Comparison of ENCODE assay signal across 9 cellular contexts in the genomic region with DNA sequence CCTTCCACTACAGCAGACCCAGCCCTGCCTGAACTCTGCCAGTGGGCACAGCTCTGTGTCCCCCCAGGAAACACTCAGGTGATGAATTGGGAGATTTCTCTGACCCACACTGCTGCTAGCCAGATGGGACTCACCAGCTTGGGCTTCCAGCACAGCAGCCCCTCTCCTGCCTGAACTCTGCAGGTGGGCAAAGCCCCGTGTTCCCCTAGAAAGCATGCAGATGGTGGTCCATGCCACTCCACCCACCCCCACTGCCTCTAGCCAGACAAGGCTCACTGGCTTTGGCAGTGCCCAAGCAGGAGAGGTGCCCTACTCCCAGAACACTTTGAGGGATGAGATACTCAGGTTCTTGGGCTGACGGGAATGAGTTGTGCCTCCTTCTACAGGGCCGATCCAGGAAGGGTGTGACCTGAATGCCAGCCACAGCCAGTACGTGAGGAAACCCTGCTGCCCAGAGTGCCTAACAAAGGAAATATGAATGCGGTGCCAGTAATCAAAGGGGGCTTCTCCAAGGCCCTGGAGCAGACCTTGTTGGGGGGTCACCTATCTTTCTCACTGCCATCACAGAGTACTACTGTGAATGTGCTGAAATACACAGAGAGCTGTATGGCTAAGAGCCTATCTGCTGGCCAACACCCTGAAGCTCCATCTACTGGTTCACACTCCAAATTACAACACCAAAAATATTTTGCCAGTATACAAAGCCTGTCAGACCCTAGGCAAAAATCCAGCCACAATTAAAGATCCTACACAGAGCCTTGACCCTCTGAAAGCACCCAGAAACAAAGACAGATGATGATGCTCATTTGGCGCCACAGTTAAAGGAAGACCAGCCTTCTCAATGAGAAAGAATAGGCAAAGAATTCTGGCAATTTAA.
DNase-seq lines count a peak whose midpoint lies in the region; ATAC-seq and TF ChIP-seq lines count a peak whose summit lies in the region.
"Had no signal": no experiment of that assay in that cellular context is flagged by ENCODE, and none has a peak within 500 bp of the region (broad histone marks: within the 10 kb centered on the region; RNA-seq: fewer than 3 reads in every experiment).

No MANE protein-coding gene starts in this region.

- no peak overlapping the region for H3K4me3 ChIP-seq in PC-3 (ENCODE audit: low read length)
- H3K4me3 ChIP-seq: skin epidermis had no signal

- no peak overlapping the region for H3K4me2 ChIP-seq in PC-3 (ENCODE audit: low read length)

- no peaks in the 10 kb centered on the region for H4K20me1 ChIP-seq in PC-3 (ENCODE audit: low read length)

- ATAC-seq in GM21529 (IDR thresholded peaks at IDR 0.05; ENCODE audit: unreplicated experiment) (peak; percentile 85), PC-3 (peak; percentile 98)

- H3K27me3 ChIP-seq in PC-3 (ENCODE audit: low read length) = peaks cover 46% of the 10 kb centered on the region

- H3K9me3 ChIP-seq in PC-3 (ENCODE audit: low read length) = no peaks in the 10 kb centered on the region

- H3K9ac ChIP-seq in PC-3 (ENCODE audit: low read length) = no peak overlapping the region

- no peak overlapping the region for H3K27ac ChIP-seq in PC-3 (ENCODE audit: low read length)
- H3K27ac ChIP-seq: skin epidermis had no signal

- H3K4me1 ChIP-seq in PC-3 (ENCODE audit: insufficient read depth, low read length) = no peaks in the 10 kb centered on the region

- no peaks in the 10 kb centered on the region for H3K36me3 ChIP-seq in PC-3 (ENCODE audit: low read depth, low read length)

- H2AFZ ChIP-seq in PC-3 (ENCODE audit: low read length) = no peak overlapping the region

- intact Hi-C loops in PC-3 (cut with micrococcal nuclease) = loop anchor here (1.0 kb wide), 3 partner anchors 110 to 300 kb away; no protein-coding TSS in a partner anchor

- peak; percentile 68 for TF ChIP-seq CTCF in PC-3 (conservative IDR thresholded peaks at IDR 0.05; ENCODE audit: low read depth, low read length)

- no TSS peak for BruUV-seq in PC-3 (replicated peaks; lab: Mats Ljungman, UMichigan)

- no peaks in the 10 kb centered on the region for H3K79me2 ChIP-seq in PC-3 (ENCODE audit: low read length)

- POLR2A ChIA-PET in PC-3 (lab: Charles Lee; ENCODE audit: unreplicated experiment) = no interaction called here

- CTCF ChIA-PET in PC-3 (lab: Charles Lee) = interaction anchor here (0.6 to 1.8 kb wide), 4 partner anchors 106 to 326 kb away, joined by 3 to 5 read pairs (median 4); a partner anchor contains a TSS

- H3K9me2 ChIP-seq in PC-3 (replicated peaks; ENCODE audit: low read length) = no peaks in the 10 kb centered on the region

- no peaks in the 10 kb centered on the region for H3F3A ChIP-seq in PC-3 (ENCODE audit: low read length, unreplicated experiment)

- DNase-seq in DMS53 (lab: John Stamatoyannopoulos, UW) (peak; percentile 51), PC-3 (peak; percentile 75), dermis microvascular lymphatic vessel endothelial cell (ENCODE audit: low read depth in 2 of 2) (peak; percentile 23 to 49), pulmonary artery endothelial cell (ENCODE audit: low read depth, low spot score) (peak; percentile 15), GM19238 (ENCODE audit: insufficient read length, low spot score) (no peak), SHP77 (lab: John Stamatoyannopoulos, UW) (no peak)
- DNase-seq in stimulated activated CD4-positive, alpha-beta T cell treated with anti-CD3 and anti-CD28 coated beads, Interleukin-4, amount 100 ng/mL, for 4 hours = no peak

Comparison
In these comparisons a context has a peak if more than half of its experiments do, and no peak if none do; other contexts are left out.
1. DNase-seq: peak in DMS53 (single experiment), PC-3 (single experiment), dermis microvascular lymphatic vessel endothelial cell (2 of 2) and pulmonary artery endothelial cell (single experiment); none in GM19238 (single experiment), stimulated activated CD4-positive, alpha-beta T cell treated with anti-CD3 and anti-CD28 coated beads, Interleukin-4, amount 100 ng/mL, for 4 hours (0 of 2) and SHP77 (0 of 2).